In the genomic region with DNA sequence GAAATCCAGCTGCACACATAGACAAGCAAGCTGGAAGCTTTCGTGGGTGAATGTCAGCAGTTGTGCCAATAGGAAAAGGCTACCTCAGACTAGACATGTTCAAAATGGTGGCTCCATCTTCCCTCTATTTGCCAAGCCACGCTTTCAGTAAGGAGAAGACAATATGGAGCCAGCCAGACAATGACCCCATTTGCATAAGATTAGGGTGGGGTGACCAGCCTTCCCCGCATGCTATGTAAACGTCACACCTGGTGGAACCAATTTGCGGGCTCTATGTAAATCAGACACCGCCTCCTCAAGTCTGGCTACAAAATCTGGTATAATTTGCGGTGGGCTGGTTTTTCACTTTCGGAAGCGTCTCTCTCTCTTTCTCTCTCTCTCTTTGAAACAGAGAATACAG, we compare ENCODE assay signal across 34 cellular contexts.
"Had no signal": no experiment of that assay in that cellular context is flagged by ENCODE, and none has a peak within 500 bp of the region (broad histone marks: within the 10 kb centered on the region; RNA-seq: fewer than 3 reads in every experiment).

No MANE protein-coding gene starts in this region.

- H3K27me3 ChIP-seq: ascending aorta, cardiac muscle cell had no signal

- H3K4me3 ChIP-seq: ascending aorta, cardiac muscle cell had no signal

- H3K9me3 Mint-ChIP-seq: activated CD4-positive, alpha-beta T cell treated with anti-CD3 and anti-CD28 coated beads, Interleukin-2, amount 10 ng/mL, durations not matched to agents 24 days and 14 days had no signal

- H3K36me3 ChIP-seq: ascending aorta, cardiac muscle cell, WERI-Rb-1 had no signal

- H3K27ac Mint-ChIP-seq: activated CD4-positive, alpha-beta T cell treated with anti-CD3 and anti-CD28 coated beads, Interleukin-2, amount 10 ng/mL, durations not matched to agents 24 days and 14 days; activated CD8-positive, alpha-beta T cell treated with anti-CD3 and anti-CD28 coated beads for 36 hours; activated naive CD8-positive, alpha-beta T cell treated with anti-CD3 and anti-CD28 coated beads for 36 hours; activated T-cell treated with anti-CD3 and anti-CD28 coated beads, Interleukin-2, amount 50 U/mL, for 72 hours; activated T-helper 17 cell treated with anti-CD3 and anti-CD28 coated beads, Interleukin-2, amount 50 U/mL, for 72 hours had no signal

- H3K9me3 ChIP-seq: ascending aorta had no signal

- DNase-seq: activated CD4-positive, alpha-beta T cell treated with anti-CD3 and anti-CD28 coated beads, Interleukin-2, amount 10 ng/mL, durations not matched to agents 24 days and 14 days; activated CD4-positive, alpha-beta T cell treated with anti-CD3 and anti-CD28 coated beads, Interleukin-2, amount 50 U/mL, for 4 hours; activated CD8-positive, alpha-beta T cell treated with anti-CD3 and anti-CD28 coated beads for 36 hours; activated effector memory CD4-positive, alpha-beta T cell treated with anti-CD3 and anti-CD28 coated beads, Interleukin-2, amount 50 U/mL, for 16 hours; activated naive CD4-positive, alpha-beta T cell; activated naive CD4-positive, alpha-beta T cell treated with anti-CD3 and anti-CD28 coated beads, Interleukin-2, amount 50 U/mL, for 16 hours; activated naive CD8-positive, alpha-beta T cell treated with anti-CD3 and anti-CD28 coated beads for 36 hours; activated T-cell treated with anti-CD3 and anti-CD28 coated beads, Interleukin-2, amount 50 U/mL, for 1 hour; activated T-cell treated with anti-CD3 and anti-CD28 coated beads, Interleukin-2, amount 50 U/mL, for 72 hours; amniotic stem cell; NCI-H1092 treated with DMSO at 0.1 percent for 48 hours; NCI-H1417; NCI-H146; NCI-H187; NCI-H2029 treated with DMSO at 0.1 percent for 48 hours; NCI-H2107; NCI-H2171; NCI-H2227 treated with DMSO at 0.1 percent for 48 hours; NCI-H446; NCI-H524; NK-92 treated with Interleukin-12 subunit alpha and Interleukin-12 subunit beta, amount 100 ng/mL, for 24 hours; PC-3; SIG-M5; SW 1271; T-helper 1 cell; T-helper 2 cell; T-helper 9 cell; WERI-Rb-1 had no signal

- H3K27me3 Mint-ChIP-seq: activated CD4-positive, alpha-beta T cell treated with anti-CD3 and anti-CD28 coated beads, Interleukin-2, amount 10 ng/mL, durations not matched to agents 24 days and 14 days; activated CD8-positive, alpha-beta T cell treated with anti-CD3 and anti-CD28 coated beads for 36 hours; activated naive CD8-positive, alpha-beta T cell treated with anti-CD3 and anti-CD28 coated beads for 36 hours; activated T-helper 17 cell treated with anti-CD3 and anti-CD28 coated beads, Interleukin-2, amount 50 U/mL, for 72 hours; central memory CD8-positive, alpha-beta T cell had no signal

- ATAC-seq: activated CD8-positive, alpha-beta T cell treated with anti-CD3 and anti-CD28 coated beads for 36 hours; activated T-cell treated with anti-CD3 and anti-CD28 coated beads, Interleukin-2, amount 50 U/mL, for 72 hours; activated T-helper 17 cell treated with anti-CD3 and anti-CD28 coated beads, Interleukin-2, amount 50 U/mL, for 72 hours; PC-3; Right ventricle myocardium inferior had no signal

- H3K4me3 Mint-ChIP-seq: activated CD4-positive, alpha-beta T cell treated with anti-CD3 and anti-CD28 coated beads, Interleukin-2, amount 10 ng/mL, durations not matched to agents 24 days and 14 days; activated CD8-positive, alpha-beta T cell treated with anti-CD3 and anti-CD28 coated beads for 36 hours; activated naive CD8-positive, alpha-beta T cell treated with anti-CD3 and anti-CD28 coated beads for 36 hours; activated T-cell treated with anti-CD3 and anti-CD28 coated beads, Interleukin-2, amount 50 U/mL, for 72 hours; activated T-helper 17 cell treated with anti-CD3 and anti-CD28 coated beads, Interleukin-2, amount 50 U/mL, for 72 hours; central memory CD8-positive, alpha-beta T cell had no signal

- H3K27ac ChIP-seq: ascending aorta, cardiac muscle cell, RWPE1, WERI-Rb-1 had no signal

- H3K4me1 Mint-ChIP-seq: activated CD4-positive, alpha-beta T cell treated with anti-CD3 and anti-CD28 coated beads, Interleukin-2, amount 10 ng/mL, durations not matched to agents 24 days and 14 days; activated naive CD8-positive, alpha-beta T cell treated with anti-CD3 and anti-CD28 coated beads for 36 hours; activated T-helper 17 cell treated with anti-CD3 and anti-CD28 coated beads, Interleukin-2, amount 50 U/mL, for 72 hours; central memory CD8-positive, alpha-beta T cell had no signal

- H3K4me1 ChIP-seq: ascending aorta had no signal

- H3K36me3 Mint-ChIP-seq: activated naive CD8-positive, alpha-beta T cell treated with anti-CD3 and anti-CD28 coated beads for 36 hours had no signal
